Comparison of ENCODE assay signal across 8 cellular contexts in the genomic region with DNA sequence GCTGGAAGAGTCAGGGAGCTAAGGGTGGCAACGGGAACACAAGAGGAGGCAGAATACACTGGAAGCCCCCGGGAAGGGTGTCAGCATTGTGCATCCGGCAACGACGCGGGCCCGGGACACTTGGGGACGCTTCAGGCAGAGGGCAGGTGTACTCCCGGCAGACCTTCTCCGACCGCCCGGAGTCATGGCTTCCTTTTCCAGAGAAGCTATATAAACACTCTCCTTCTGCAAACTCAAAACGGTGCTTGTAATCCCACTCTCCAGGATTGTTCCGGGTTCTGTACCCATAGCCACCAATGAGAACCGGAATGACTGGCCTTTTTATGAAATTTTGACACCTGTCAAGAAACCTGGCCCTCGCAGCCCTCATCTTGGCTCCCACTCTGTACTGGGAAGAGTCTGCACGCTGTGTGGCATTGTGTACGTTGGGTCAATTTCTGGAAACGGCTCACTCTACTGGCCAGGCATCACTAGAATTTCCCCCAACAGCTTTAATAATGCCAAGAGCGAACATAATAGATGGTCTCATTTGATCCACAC. TPM values are rescaled to one million over a fixed set of nuclear protein-coding genes. Genes with fewer than 3 reads are reported as not detected.
DNase-seq lines count a peak whose midpoint lies in the region; ATAC-seq and TF ChIP-seq lines count a peak whose summit lies in the region.

No MANE protein-coding gene starts in this region.

- H3K36me3 ChIP-seq in endodermal cell (ENCODE audit: control insufficient read depth, insufficient read depth, low read length), result no peaks in the 10 kb centered on the region

- peak overlapping the region; percentile 90 for H3K4me3 ChIP-seq in endodermal cell (ENCODE audit: low read length)

- no peak for TF ChIP-seq CTCF in CD4-positive, alpha-beta T cell (IDR thresholded peaks at IDR 0.05)
- TF ChIP-seq CTCF in endodermal cell (conservative IDR thresholded peaks at IDR 0.05), result no peak
- TF ChIP-seq CTCF in nephron (IDR thresholded peaks at IDR 0.05; ENCODE audit: unreplicated experiment in 3 of 3), result no peak

- H3K4me1 ChIP-seq in endodermal cell (ENCODE audit: control insufficient read depth, insufficient read depth, low read length), result no peaks in the 10 kb centered on the region

- peaks cover 82% of the 10 kb centered on the region for H3K27me3 Mint-ChIP-seq in CD4-positive, alpha-beta T cell
- H3K27me3 Mint-ChIP-seq in endodermal cell (ENCODE audit: insufficient read depth), result peaks cover 66% of the 10 kb centered on the region
- H3K27me3 Mint-ChIP-seq in nephron (ENCODE audit: low read depth), result peaks cover 30% of the 10 kb centered on the region

- H3K27ac ChIP-seq in CD4-positive, alpha-beta T cell (ENCODE audit: low read depth, low read length), result no peak overlapping the region
- no peak overlapping the region for H3K27ac ChIP-seq in endodermal cell (ENCODE audit: low read depth, low read length)

- H3K36me3 Mint-ChIP-seq in CD4-positive, alpha-beta T cell (ENCODE audit: low read depth), result peaks cover 11% of the 10 kb centered on the region
- H3K36me3 Mint-ChIP-seq in endodermal cell (ENCODE audit: low read depth) (peaks cover 5% of the 10 kb centered on the region), nephron (ENCODE audit: low read depth) (no peaks in the 10 kb centered on the region)

- H3K4me3 Mint-ChIP-seq in CD4-positive, alpha-beta T cell, result peak overlapping the region; percentile 75
- H3K4me3 Mint-ChIP-seq in endodermal cell (peak overlapping the region; percentile 79), nephron (peak overlapping the region; percentile 91 to 98 (median 91))

- 29 to 39% methylated on average over 10 to 20 of the region's 20 CpGs for WGBS in endodermal cell (ENCODE audit: insufficient coverage in 1 of 2, insufficient read length in 1 of 2), 2 experiments

- no peak overlapping the region for H3K27ac Mint-ChIP-seq in CD4-positive, alpha-beta T cell
- H3K27ac Mint-ChIP-seq in endodermal cell, result peak overlapping the region; percentile 39
- peak overlapping the region; percentile 75 to 88 (median 87) for H3K27ac Mint-ChIP-seq in nephron

- H3K9me3 Mint-ChIP-seq in CD4-positive, alpha-beta T cell, result peaks cover 12% of the 10 kb centered on the region
- H3K9me3 Mint-ChIP-seq in endodermal cell, result peaks cover 29% of the 10 kb centered on the region
- peaks cover 34% of the 10 kb centered on the region for H3K9me3 Mint-ChIP-seq in nephron

- peaks cover 53% of the 10 kb centered on the region for H3K27me3 ChIP-seq in CD4-positive, alpha-beta T cell (ENCODE audit: control insufficient read depth, insufficient read depth, low read length)
- peaks cover 65% of the 10 kb centered on the region for H3K27me3 ChIP-seq in endodermal cell (ENCODE audit: control insufficient read depth, insufficient read depth, low read length, poor library complexity, severe bottlenecking)

- DNase-seq in CD4-positive, alpha-beta T cell, result no peak
- DNase-seq in LHCN-M2 (ENCODE audit: low read depth) (peak; percentile 39), endodermal cell (no peak), G401 (ENCODE audit: low spot score) (no peak), LoVo (ENCODE audit: low spot score) (no peak)
- no peak for DNase-seq in stimulated activated CD4-positive, alpha-beta T cell treated with anti-CD3 and anti-CD28 coated beads, Interleukin-15, amount 100 ng/mL, for 24 hours

- in situ Hi-C loops in G401 (cut with HindIII; ENCODE audit: low sequenced_read_pairs), result no loop called here

- H3K9me3 ChIP-seq in CD4-positive, alpha-beta T cell (ENCODE audit: control insufficient read depth, low read length), result peaks cover 16% of the 10 kb centered on the region
- peaks cover 20% of the 10 kb centered on the region for H3K9me3 ChIP-seq in endodermal cell (ENCODE audit: control insufficient read depth, low read length)

- intact Hi-C loops in CD4-positive, alpha-beta T cell (cut with DNase I, micrococcal nuclease), result loop anchor here in 1 of 2 experiments (10.0 kb wide), 1 partner anchor 154 kb away; no protein-coding TSS in a partner anchor

- POLR2A ChIA-PET in CD4-positive, alpha-beta T cell (lab: Charles Lee), result interaction anchor here (1.9 kb wide), 1 partner anchor 24 kb away, joined by 7 read pairs; a partner anchor contains a TSS

- H3K4me1 Mint-ChIP-seq in CD4-positive, alpha-beta T cell (ENCODE audit: low read depth), result peaks cover 18% of the 10 kb centered on the region
- H3K4me1 Mint-ChIP-seq in endodermal cell, result peaks cover 3% of the 10 kb centered on the region
- H3K4me1 Mint-ChIP-seq in nephron, result peaks cover 6% of the 10 kb centered on the region

- CTCF ChIA-PET in CD4-positive, alpha-beta T cell (lab: Charles Lee), result interaction anchor here (0.8 kb wide), 1 partner anchor 11 kb away, joined by 3 read pairs; no protein-coding TSS in a partner anchor

- H3K9ac ChIP-seq in endodermal cell (ENCODE audit: extremely low read depth, low read length, poor library complexity, severe bottlenecking), result peak overlapping the region; percentile 42

- no peak for ATAC-seq in CD4-positive, alpha-beta T cell (ENCODE audit: poor library complexity)
- no peak for ATAC-seq in GM18861 (IDR thresholded peaks at IDR 0.05; ENCODE audit: unreplicated experiment)

RNA-seq across cellular contexts. Expression of a gene that starts 0.5 kb away (rescaled TPM):
- total RNA-seq in CD4-positive, alpha-beta T cell, result 1 to 10 TPM; 3.2 to 3.3 TPM
- total RNA-seq in LHCN-M2 (2014; rRNA removed) (9.2 and 10.7 TPM in 2 replicates), endodermal cell (100 to 1,000 TPM; 164 to 187 TPM)
- 2.5 TPM for polyA plus RNA-seq in LHCN-M2 (2012)
- 21.3 TPM for polyA plus RNA-seq in endodermal cell (2013, experiment 1 of 2)
- polyA plus RNA-seq in endodermal cell (2013, experiment 2 of 2), result 25.0 TPM
- total RNA-seq in G401 (2014; rRNA removed; shearing (Covaris generic)), result 0.10 and 0.98 TPM in 2 replicates

RNA-seq across cellular contexts. Expression of a gene that starts 24.8 kb away (rescaled TPM):
- 10 to 100 TPM; 33.9 to 41.7 TPM for total RNA-seq in CD4-positive, alpha-beta T cell
- 12.1 and 14.4 TPM in 2 replicates for total RNA-seq in LHCN-M2 (2014; rRNA removed)
- polyA plus RNA-seq in LHCN-M2 (2012), result 4.2 TPM
- total RNA-seq in endodermal cell, result 10 to 100 TPM; 25.6 to 27.4 TPM
- polyA plus RNA-seq in endodermal cell (2013, experiment 1 of 2), result 20.9 TPM
- 18.3 TPM for polyA plus RNA-seq in endodermal cell (2013, experiment 2 of 2)
- 10.0 and 11.6 TPM in 2 replicates for total RNA-seq in G401 (2014; rRNA removed; shearing (Covaris generic))

RNA-seq across cellular contexts. Expression of a gene that starts 53.9 kb away (rescaled TPM):
- total RNA-seq in CD4-positive, alpha-beta T cell, result not detected
- total RNA-seq in LHCN-M2 (2014; rRNA removed) (0.06 and 0.52 TPM in 2 replicates), endodermal cell (under 1 TPM in 1 of 2 donors, not detected in 1; 0.11 TPM)
- not detected for polyA plus RNA-seq in LHCN-M2 (2012)
- polyA plus RNA-seq in endodermal cell (2013, experiment 1 of 2), result not detected
- polyA plus RNA-seq in endodermal cell (2013, experiment 2 of 2), result not detected
- total RNA-seq in G401 (2014; rRNA removed; shearing (Covaris generic)), result not detected in 2 replicates

Comparison
In these comparisons a context has a peak if more than half of its experiments do, and no peak if none do; other contexts are left out.
1. RNA of a gene that starts 0.5 kb away (total RNA-seq): 164 to 187 TPM in endodermal cell; 9.2 to 10.7 TPM in LHCN-M2, 3.2 to 3.3 TPM in CD4-positive, alpha-beta T cell and 0.10 to 0.98 TPM in G401; every median in the first group is over 10 times any median in the second.
2. Peak in every context shown above with its lines, with median percentiles within 50 percentile points of each other: H3K4me3 Mint-ChIP-seq.